Comparison of ENCODE assay signal across 1 cellular context in genomic region chr3:33113772-33114621, GRCh38.
TF ChIP-seq lines count a peak whose summit lies in the region.

Gene CRTAP (plus strand): TSS chr3:33114014. CDS start chr3:33114078, 64 bp downstream.

TF ChIP-seq in HepG2, 621 proteins besides CTCF, POLR2A, EP300 and RAD21 (continued from another document and continues in another):
- TF ChIP-seq FOXC1 (CRISPR knock-in tag; IDR thresholded peaks at IDR 0.05; ENCODE audit: borderline replicate concordance): peak; percentile 68; the same call in 1 of the 2 replicates
- peak; percentile 80 for TF ChIP-seq PHF21A (CRISPR knock-in tag; IDR thresholded peaks at IDR 0.05)
- TF ChIP-seq FOXK2 (IDR thresholded peaks at IDR 0.05): no peak
- TF ChIP-seq ATF2 (CRISPR knock-in tag; IDR thresholded peaks at IDR 0.05): no peak
- no peak for TF ChIP-seq MIXL1 (CRISPR knock-in tag; IDR thresholded peaks at IDR 0.05)
- TF ChIP-seq KDM2A (CRISPR knock-in tag; IDR thresholded peaks at IDR 0.05; ENCODE audit: borderline replicate concordance, low read depth): peak; percentile 57
- 0 out of 2 replicates have a peak, but pooled peaks have one; percentile 14 for TF ChIP-seq TCF7 (IDR thresholded peaks at IDR 0.05; ENCODE audit: low read depth)
- no peak; the same call in 1 of the 2 replicates for TF ChIP-seq TEF (CRISPR knock-in tag; IDR thresholded peaks at IDR 0.05)
- no peak for TF ChIP-seq ZNF749 (CRISPR knock-in tag; IDR thresholded peaks at IDR 0.05; ENCODE audit: borderline replicate concordance)
- no peak for TF ChIP-seq ZNF570 (CRISPR knock-in tag; IDR thresholded peaks at IDR 0.05; ENCODE audit: borderline replicate concordance)
- TF ChIP-seq PBX3 (CRISPR knock-in tag; IDR thresholded peaks at IDR 0.05; ENCODE audit: borderline replicate concordance): 0 out of 2 replicates have a peak, but pooled peaks have one; percentile 60
- no peak for TF ChIP-seq ZNF362 (CRISPR knock-in tag; IDR thresholded peaks at IDR 0.05; ENCODE audit: borderline replicate concordance)
- no peak for TF ChIP-seq ZBTB40 (IDR thresholded peaks at IDR 0.05)
- peak; percentile 79; the same call in 1 of the 2 replicates for TF ChIP-seq ZBTB40 (CRISPR knock-in tag; IDR thresholded peaks at IDR 0.05)
- TF ChIP-seq SIN3B (IDR thresholded peaks at IDR 0.05; ENCODE audit: low read length): 0 out of 2 replicates have a peak, but pooled peaks have one; percentile 40
- TF ChIP-seq SNAPC4 (CRISPR knock-in tag; IDR thresholded peaks at IDR 0.05): no peak
- TF ChIP-seq PRMT3 (CRISPR knock-in tag; IDR thresholded peaks at IDR 0.05; ENCODE audit: borderline replicate concordance, low read depth): peak; percentile 77; the same call in 1 of the 2 replicates
- no peak for TF ChIP-seq HNRNPL (IDR thresholded peaks at IDR 0.05; ENCODE audit: low read depth, low read length)
- peak; percentile 64; the same call in 1 of the 2 replicates for TF ChIP-seq ZNF800 (CRISPR knock-in tag; IDR thresholded peaks at IDR 0.05)
- no peak for TF ChIP-seq TCF12 (IDR thresholded peaks at IDR 0.05)
- peak; percentile 68; the same call in 1 of the 2 replicates for TF ChIP-seq TCF12 (CRISPR knock-in tag; IDR thresholded peaks at IDR 0.05)
- TF ChIP-seq ZNF18 (CRISPR knock-in tag; IDR thresholded peaks at IDR 0.05; ENCODE audit: insufficient replicate concordance): no peak
- no peak for TF ChIP-seq ZNF672 (CRISPR knock-in tag; IDR thresholded peaks at IDR 0.05)
- no peak; the same call in 1 of the 2 replicates for TF ChIP-seq ZNF773 (CRISPR knock-in tag; IDR thresholded peaks at IDR 0.05; ENCODE audit: borderline replicate concordance)
- no peak for TF ChIP-seq IKZF4 (CRISPR knock-in tag; IDR thresholded peaks at IDR 0.05; ENCODE audit: borderline replicate concordance, low read depth, not compliant biosample characterization)
- 0 out of 2 replicates have a peak, but pooled peaks have one; percentile 29 for TF ChIP-seq ZNF674 (CRISPR knock-in tag; IDR thresholded peaks at IDR 0.05; ENCODE audit: low read depth)
